ENCODE assay signal across 1 cellular context in genomic region chr11:120539681-120540369, GRCh38.
TF ChIP-seq lines count a peak whose summit lies in the region.

No MANE protein-coding gene starts in this region.

TF ChIP-seq in IMR-90, 13 proteins besides CTCF, POLR2A, EP300 and RAD21:
- TF ChIP-seq RFX5 (IDR thresholded peaks at IDR 0.05; ENCODE audit: low read depth, low read length) (no peak), MXI1 (IDR thresholded peaks at IDR 0.05; ENCODE audit: borderline replicate concordance, low read depth, low read length) (no peak), SMC3 (IDR thresholded peaks at IDR 0.05; ENCODE audit: low read depth, low read length) (no peak), MAZ (IDR thresholded peaks at IDR 0.05; ENCODE audit: borderline replicate concordance, low read depth, low read length) (no peak), CHD1 (IDR thresholded peaks at IDR 0.05; ENCODE audit: low read depth, low read length) (no peak), BHLHE40 (IDR thresholded peaks at IDR 0.05; ENCODE audit: low read depth, low read length) (no peak), NFE2L2 (IDR thresholded peaks at IDR 0.05; ENCODE audit: low read depth, low read length) (no peak), MAFK (IDR thresholded peaks at IDR 0.05; ENCODE audit: low read depth, low read length) (no peak), RCOR1 (IDR thresholded peaks at IDR 0.05; ENCODE audit: insufficient replicate concordance, low read length) (no peak)
